11 cellular contexts compared by ENCODE assay signal in genomic region chr4:86592553-86593249, GRCh38. TPM values are rescaled to one million over a fixed set of nuclear protein-coding genes. Genes with fewer than 3 reads are reported as not detected.
A peak's percentile ranks its signal among the peaks of the same experiment; 100 is the strongest.
DNase-seq lines count a peak whose midpoint lies in the region; ATAC-seq and TF ChIP-seq lines count a peak whose summit lies in the region.
"Had no signal": no experiment of that assay in that cellular context is flagged by ENCODE, and none has a peak within 500 bp of the region (broad histone marks: within the 10 kb centered on the region; RNA-seq: fewer than 3 reads in every experiment).

No MANE protein-coding gene starts in this region.

- no peaks in the 10 kb centered on the region for H3K9me3 ChIP-seq in PC-3 (ENCODE audit: low read length)
- H3K9me3 ChIP-seq in ovary, result no peaks in the 10 kb centered on the region
- no peaks in the 10 kb centered on the region for H3K9me3 ChIP-seq in Karpas-422 (ENCODE audit: low read length)

- ATAC-seq in PC-3, result no peak

- H3K79me2 ChIP-seq in PC-3 (ENCODE audit: low read length) (peaks cover 31% of the 10 kb centered on the region), Karpas-422 (ENCODE audit: low read length) (no peaks in the 10 kb centered on the region)

- no peak for TF ChIP-seq EP300 in ovary (IDR thresholded peaks at IDR 0.05)

- H3K27me3 ChIP-seq in PC-3 (ENCODE audit: low read length) (no peaks in the 10 kb centered on the region), ovary (no peaks in the 10 kb centered on the region), Karpas-422 (ENCODE audit: low read length) (no peaks in the 10 kb centered on the region)

- TF ChIP-seq POLR2A in ovary (IDR thresholded peaks at IDR 0.05), result no peak

- H3K4me3 ChIP-seq in PC-3 (ENCODE audit: low read length), result peak overlapping the region; percentile 98
- H3K4me3 ChIP-seq in ovary, result peak overlapping the region; percentile 85
- no peak overlapping the region for H3K4me3 ChIP-seq in Karpas-422 (ENCODE audit: low read length)

- peak overlapping the region; percentile 96; the same call in 1 of the 2 replicates for H2AFZ ChIP-seq in PC-3 (ENCODE audit: low read length)
- no peak overlapping the region for H2AFZ ChIP-seq in Karpas-422 (ENCODE audit: low read length)

- H3K27ac ChIP-seq in PC-3 (ENCODE audit: low read length), result no peak overlapping the region
- H3K27ac ChIP-seq in epithelial cell of prostate, result peak overlapping the region; percentile 75
- H3K27ac ChIP-seq in ovary, result peak overlapping the region; percentile 32 to 91
- H3K27ac ChIP-seq in Karpas-422 (ENCODE audit: low read length), result no peak overlapping the region

- H3K4me2 ChIP-seq in PC-3 (ENCODE audit: low read length) (peak overlapping the region; percentile 84), Karpas-422 (ENCODE audit: low read depth, low read length, poor library complexity, severe bottlenecking) (no peak overlapping the region)

- 0 out of 2 replicates have a peak overlapping the region, but pooled peaks have one; percentile 44 for H3K9ac ChIP-seq in PC-3 (ENCODE audit: low read length)
- no peak overlapping the region for H3K9ac ChIP-seq in Karpas-422 (ENCODE audit: low read length)

- POLR2A ChIA-PET in PC-3 (lab: Charles Lee; ENCODE audit: unreplicated experiment), result no interaction called here

- no TSS peak for BruUV-seq in PC-3 (replicated peaks; lab: Mats Ljungman, UMichigan)

- 0 out of 2 replicates have a peak, but pooled peaks cover 4% of the 10 kb centered on the region for H4K20me1 ChIP-seq in PC-3 (ENCODE audit: low read length)
- H4K20me1 ChIP-seq in Karpas-422 (ENCODE audit: insufficient read depth, low read depth, low read length), result no peaks in the 10 kb centered on the region

- TF ChIP-seq CTCF in PC-3 (conservative IDR thresholded peaks at IDR 0.05; ENCODE audit: low read depth, low read length) (no peak), ovary (IDR thresholded peaks at IDR 0.05) (no peak)

- H3K4me1 ChIP-seq in PC-3 (ENCODE audit: insufficient read depth, low read length) (peaks cover 33% of the 10 kb centered on the region), ovary (ENCODE audit: insufficient read depth) (peaks cover 1% of the 10 kb centered on the region), Karpas-422 (ENCODE audit: low read length) (no peaks in the 10 kb centered on the region)

- no peaks in the 10 kb centered on the region for H3K36me3 ChIP-seq in PC-3 (ENCODE audit: low read depth, low read length)
- H3K36me3 ChIP-seq in ovary, result no peaks in the 10 kb centered on the region
- no peaks in the 10 kb centered on the region for H3K36me3 ChIP-seq in Karpas-422 (ENCODE audit: insufficient read depth, low read length)

- intact Hi-C loops in PC-3 (cut with micrococcal nuclease), result loop anchor here (10.0 kb wide), 1 partner anchor 132 kb away; no protein-coding TSS in a partner anchor
- intact Hi-C loops in ovary (cut with DNase I), result loop anchor here in 3 of 4 donors (5.0 to 10.0 kb wide), 2 partner anchors 95 to 302 kb away; partner anchors contain the start of gene C4orf36 (in 3 of the 3)

- DNase-seq in EH (ENCODE audit: low read depth) (peak; percentile 51), PC-3 (peak; percentile 45), epithelial cell of prostate (ENCODE audit: low read depth, low spot score) (no peak), ovary (no peak), NCI-H2196 treated with DMSO at 0.1 percent for 48 hours (lab: John Stamatoyannopoulos, UW; ENCODE audit: unreplicated experiment) (no peak), Karpas-422 (no peak), KG1 (lab: John Stamatoyannopoulos, UW) (no peak)
- no peak for DNase-seq in stimulated activated naive CD4-positive, alpha-beta T cell treated with Interleukin-2 at 50 U/mL for 16 hours (lab: John Stamatoyannopoulos, UW)
- DNase-seq: DND-41, hypothalamus, NCI-H526 treated with DMSO at 0.1 percent for 48 hours had no signal

- WGBS in ovary, 3 donors, result 58 to 71% (median 69%) methylated on average over 3 of the region's 3 CpGs

- no peaks in the 10 kb centered on the region for H3K9me2 ChIP-seq in PC-3 (replicated peaks; ENCODE audit: low read length)
- H3K9me2 ChIP-seq in Karpas-422 (replicated peaks; ENCODE audit: insufficient read depth, low read length), result no peaks in the 10 kb centered on the region

- CTCF ChIA-PET in PC-3 (lab: Charles Lee), result no interaction called here

- H3F3A ChIP-seq in PC-3 (ENCODE audit: low read length, unreplicated experiment), result no peaks in the 10 kb centered on the region

RNA-seq across cellular contexts. Expression of gene PTPN13, which starts 1.4 kb away (rescaled TPM):
- total RNA-seq in PC-3 (2014; rRNA removed), result 12.1 and 16.2 TPM in 2 replicates
- total RNA-seq in ovary, result 10 to 100 TPM; 38.5 to 73.4 (median 54.6) TPM
- 10 to 100 TPM; 17.0 to 22.8 TPM for polyA plus RNA-seq in ovary
- total RNA-seq in Karpas-422 (2014; rRNA removed; shearing (Covaris generic); ENCODE audit: low replicate concordance), result 0.14 TPM in 1 of 2 replicates, not detected in the other

Comparison
In these comparisons a context has a peak if more than half of its experiments do, and no peak if none do; other contexts are left out.
1. DNase-seq: peak in EH (single experiment) and PC-3 (single experiment); none in epithelial cell of prostate (single experiment), ovary (0 of 5), NCI-H2196 treated with DMSO at 0.1 percent for 48 hours (single experiment), Karpas-422 (single experiment), KG1 (single experiment) and stimulated activated naive CD4-positive, alpha-beta T cell treated with Interleukin-2 at 50 U/mL for 16 hours (single experiment).
2. H3K27ac ChIP-seq: peak in epithelial cell of prostate (single experiment) and ovary (2 of 2); none in PC-3 (single experiment) and Karpas-422 (single experiment).
3. RNA of gene PTPN13, which starts 1.4 kb away (total RNA-seq): 38.5 to 73.4 TPM in ovary and 12.1 to 16.2 TPM in PC-3; 0.14 TPM in Karpas-422; every median in the first group is over 10 times any median in the second.